15 cellular contexts compared by ENCODE assay signal in genomic region chr1:18283601-18284385, GRCh38.
A peak's percentile ranks its signal among the peaks of the same experiment; 100 is the strongest.
DNase-seq lines count a peak whose midpoint lies in the region; ATAC-seq and TF ChIP-seq lines count a peak whose summit lies in the region.
"Had no signal": no experiment of that assay in that cellular context is flagged by ENCODE, and none has a peak within 500 bp of the region (broad histone marks: within the 10 kb centered on the region; RNA-seq: fewer than 3 reads in every experiment).

No MANE protein-coding gene starts in this region.

- TF ChIP-seq RAD21 in SK-N-SH (IDR thresholded peaks at IDR 0.05; ENCODE audit: low read length), result no peak

- H3K9ac ChIP-seq in BLaER1 treated with 17β-estradiol and CSF1 and Interleukin-3, amounts not matched to agents 10 nM and 100 nM, result no peak overlapping the region
- H3K9ac ChIP-seq in mesendoderm (ENCODE audit: low read length) (no peak overlapping the region), SK-N-SH (no peak overlapping the region)

- H3K9me3 ChIP-seq in BLaER1 treated with 17β-estradiol and CSF1 and Interleukin-3, amounts not matched to agents 10 nM and 100 nM (replicated peaks in 1 of 11), result no peaks in the 10 kb centered on the region
- no peaks in the 10 kb centered on the region for H3K9me3 ChIP-seq in SK-N-SH
- H3K9me3 ChIP-seq: ascending aorta, testis had no signal

- no peaks in the 10 kb centered on the region for H3K36me3 ChIP-seq in BLaER1 treated with 17β-estradiol and CSF1 and Interleukin-3, amounts not matched to agents 10 nM and 100 nM
- H3K36me3 ChIP-seq in mesendoderm (ENCODE audit: control insufficient read depth, insufficient read depth, low read length) (no peaks in the 10 kb centered on the region), SK-N-SH (replicated peaks in 1 of 2; ENCODE audit: control insufficient read depth in 1 of 2, insufficient read depth in 2 of 2, low read length in 1 of 2) (no peaks in the 10 kb centered on the region)
- H3K36me3 ChIP-seq: ascending aorta had no signal

- H3K18ac ChIP-seq in mesendoderm (ENCODE audit: low read length), result no peak overlapping the region

- H3K9me2 ChIP-seq in SK-N-SH, result no peaks in the 10 kb centered on the region

- no peak overlapping the region for H3K4ac ChIP-seq in mesendoderm (ENCODE audit: low read depth, low read length)

- H4K8ac ChIP-seq in mesendoderm (ENCODE audit: low read depth, low read length), result no peak overlapping the region

- H3K56ac ChIP-seq in mesendoderm (ENCODE audit: low read length), result no peak overlapping the region

- no peak overlapping the region for H3K27ac ChIP-seq in BLaER1 treated with 17β-estradiol and CSF1 and Interleukin-3, amounts not matched to agents 10 nM and 100 nM
- H3K27ac ChIP-seq in mesendoderm (ENCODE audit: low read depth, low read length) (no peak overlapping the region), SK-N-SH (ENCODE audit: low read depth in 2 of 2, low read length in 1 of 2) (peak overlapping the region in 1 of 2 experiments; percentile 76; a peak in 2 of 4 replicates)
- H3K27ac ChIP-seq: ascending aorta, hepatocyte, testis had no signal

- peaks cover 0 to 20% (median 11%) of the 10 kb centered on the region in 10 experiments; a peak in 16 of 20 replicates for H3K4me1 ChIP-seq in BLaER1 treated with 17β-estradiol and CSF1 and Interleukin-3, amounts not matched to agents 10 nM and 100 nM
- H3K4me1 ChIP-seq in mesendoderm (ENCODE audit: control insufficient read depth, low read depth, low read length) (no peaks in the 10 kb centered on the region), SK-N-SH (ENCODE audit: control insufficient read depth in 1 of 2, insufficient read depth in 2 of 2, low read depth in 1 of 2, low read length in 1 of 2) (peaks cover 0 to 31% of the 10 kb centered on the region in 2 experiments; a peak in 2 of 4 replicates)
- H3K4me1 ChIP-seq: ascending aorta, testis had no signal

- H2AK5ac ChIP-seq in mesendoderm (ENCODE audit: low read length), result peak overlapping the region; percentile 79

- H4K5ac ChIP-seq in mesendoderm (ENCODE audit: low read length), result no peak overlapping the region

- no peak for TF ChIP-seq EP300 in SK-N-SH (IDR thresholded peaks at IDR 0.05; ENCODE audit: borderline replicate concordance in 1 of 2, low read depth in 1 of 2, low read length in 1 of 2)

- H2AFZ ChIP-seq in SK-N-SH (ENCODE audit: low read depth), result no peak overlapping the region
- H2AFZ ChIP-seq: hepatocyte had no signal

- CTCF ChIA-PET in SK-N-SH (lab: Yijun Ruan, JAX), result interaction anchor here (0.7 to 2.8 kb wide), 5 partner anchors 9 to 298 kb away, joined by 3 to 10 read pairs (median 3); no protein-coding TSS in a partner anchor

- POLR2A ChIA-PET in SK-N-SH (lab: Yijun Ruan, JAX), result interaction anchor here (0.6 kb wide), 1 partner anchor 144 kb away, joined by 3 read pairs; no protein-coding TSS in a partner anchor

- H2BK120ac ChIP-seq in mesendoderm (ENCODE audit: low read depth, low read length), result no peak overlapping the region

- no CpG with 5 or more reads among the region's 13 CpGs for WGBS in mesendoderm (ENCODE audit: extremely low coverage, insufficient coverage, low lambda C conversion rate)
- 28% methylated on average over 9 of the region's 13 CpGs for WGBS in SK-N-SH (ENCODE audit: low lambda C conversion rate)

- H3K4me3 ChIP-seq in BLaER1 treated with 17β-estradiol and CSF1 and Interleukin-3, amounts not matched to agents 10 nM and 100 nM, result no peak overlapping the region
- no peak overlapping the region for H3K4me3 ChIP-seq in mesendoderm (ENCODE audit: low read length)
- no peak overlapping the region for H3K4me3 ChIP-seq in SK-N-SH (ENCODE audit: low read depth in 2 of 2, low read length in 1 of 2)
- H3K4me3 ChIP-seq: ascending aorta, hepatocyte, testis had no signal

- ATAC-seq in GM21619 (IDR thresholded peaks at IDR 0.05; ENCODE audit: unreplicated experiment), result peak; percentile 57
- ATAC-seq in HG03039 (IDR thresholded peaks at IDR 0.05; ENCODE audit: unreplicated experiment), result no peak

- TF ChIP-seq CTCF in SK-N-SH (IDR thresholded peaks at IDR 0.05), result no peak

- H2BK5ac ChIP-seq in mesendoderm (ENCODE audit: low read length), result no peak overlapping the region

- H3K79me1 ChIP-seq in mesendoderm (ENCODE audit: low read length), result no peaks in the 10 kb centered on the region

- H3F3A ChIP-seq in SK-N-SH (replicated peaks; ENCODE audit: insufficient read depth), result no peaks in the 10 kb centered on the region

- H2BK15ac ChIP-seq in mesendoderm (replicated peaks; ENCODE audit: low read depth), result no peak overlapping the region

- H3K23ac ChIP-seq in mesendoderm (ENCODE audit: low read length), result no peak overlapping the region

- no peaks in the 10 kb centered on the region; a peak in 1 of 22 replicates for H3K27me3 ChIP-seq in BLaER1 treated with 17β-estradiol and CSF1 and Interleukin-3, amounts not matched to agents 10 nM and 100 nM
- no peaks in the 10 kb centered on the region for H3K27me3 ChIP-seq in mesendoderm (ENCODE audit: insufficient read depth, low read length, poor library complexity)
- no peaks in the 10 kb centered on the region for H3K27me3 ChIP-seq in SK-N-SH (ENCODE audit: insufficient read depth)
- H3K27me3 ChIP-seq: ascending aorta, testis had no signal

- DNase-seq in RPMI7951 (ENCODE audit: low read depth), result peak; percentile 42
- DNase-seq in mesendoderm, result no peak
- DNase-seq in AML-193 (lab: John Stamatoyannopoulos, UW), result no peak
- DNase-seq in T-helper 1 cell, result no peak
- no peak for DNase-seq in SK-N-SH
- DNase-seq: activated naive CD4-positive, alpha-beta T cell treated with Interleukin-2 at 50 U/mL for 16 hours; activated T-cell treated with anti-CD3 and anti-CD28 coated beads for 4 hours; CD4-positive, alpha-beta T cell; stimulated activated CD4-positive, alpha-beta T cell treated with anti-CD3 and anti-CD28 coated beads, Interleukin-12 subunit alpha, Interleukin-12 subunit beta, amount 100 ng/mL, for 4 hours; testis had no signal

- H3K79me2 ChIP-seq in mesendoderm (ENCODE audit: control insufficient read depth, insufficient read depth, low read length) (no peaks in the 10 kb centered on the region), SK-N-SH (ENCODE audit: insufficient read depth) (no peaks in the 10 kb centered on the region)
- H3K79me2 ChIP-seq: hepatocyte had no signal

- peak overlapping the region in 6 of 11 experiments; percentile 4 to 28 (median 10); a peak in 3 of 22 replicates for H3K4me2 ChIP-seq in BLaER1 treated with 17β-estradiol and CSF1 and Interleukin-3, amounts not matched to agents 10 nM and 100 nM
- H3K4me2 ChIP-seq in mesendoderm (ENCODE audit: low read length) (no peak overlapping the region), SK-N-SH (no peak overlapping the region)
- H3K4me2 ChIP-seq: hepatocyte had no signal

- peaks cover 0 to 15% (median 0%) of the 10 kb centered on the region in 11 experiments; a peak in 4 of 22 replicates for H4K20me1 ChIP-seq in BLaER1 treated with 17β-estradiol and CSF1 and Interleukin-3, amounts not matched to agents 10 nM and 100 nM
- no peaks in the 10 kb centered on the region for H4K20me1 ChIP-seq in SK-N-SH (ENCODE audit: insufficient read depth)

TF ChIP-seq in SK-N-SH, 30 proteins besides CTCF, POLR2A, EP300 and RAD21:
- no peak for TF ChIP-seq CHD2 (IDR thresholded peaks at IDR 0.05; ENCODE audit: low read length, partially characterized antibody)
- TF ChIP-seq IRF3 (IDR thresholded peaks at IDR 0.05; ENCODE audit: low read depth, low read length), result no peak
- TF ChIP-seq NFIC (IDR thresholded peaks at IDR 0.05; ENCODE audit: borderline replicate concordance), result no peak
- no peak for TF ChIP-seq NRF1 (IDR thresholded peaks at IDR 0.05; ENCODE audit: low read depth, low read length)

Comparison
In these comparisons a context has a peak if more than half of its experiments do, and no peak if none do; other contexts are left out.
1. H3K4me2 ChIP-seq: peak in BLaER1 treated with 17β-estradiol and CSF1 and Interleukin-3, amounts not matched to agents 10 nM and 100 nM (6 of 11); none in mesendoderm (single experiment) and SK-N-SH (single experiment).